ENCODE assay signal across 13 cellular contexts in the genomic region with DNA sequence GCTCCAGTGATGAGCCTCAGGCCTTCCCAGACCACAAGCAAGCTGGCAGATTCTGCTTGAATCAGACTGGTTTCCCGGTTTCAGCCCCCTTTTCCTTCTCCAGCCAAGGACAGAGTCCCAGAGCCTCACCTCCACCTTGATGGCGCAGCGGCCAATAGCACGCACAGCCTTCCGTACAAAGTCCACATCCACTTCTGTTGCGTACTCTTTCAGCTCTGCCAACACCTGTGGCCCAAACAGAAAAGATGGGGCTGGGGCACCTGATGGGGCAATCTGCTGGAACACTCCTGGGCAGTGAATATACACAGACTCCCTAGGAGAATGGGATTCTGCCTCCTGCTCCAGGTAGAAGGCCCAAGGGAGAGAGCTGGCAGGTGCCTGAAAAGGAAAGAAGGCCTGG. TPM values are rescaled to one million over a fixed set of nuclear protein-coding genes. Genes with fewer than 3 reads are reported as not detected.
DNase-seq lines count a peak whose midpoint lies in the region; ATAC-seq lines count a peak whose summit lies in the region.
"Had no signal": no experiment of that assay in that cellular context is flagged by ENCODE, and none has a peak within 500 bp of the region (broad histone marks: within the 10 kb centered on the region; RNA-seq: fewer than 3 reads in every experiment).

No MANE protein-coding gene starts in this region.

- DNase-seq in left colon, result peak in 1 of 2 donors; percentile 29
- DNase-seq in mucosa of gallbladder (ENCODE audit: low spot score), result peak; percentile 34
- no peak for DNase-seq in NCI-H345 treated with DMSO at 0.1 percent for 48 hours (lab: John Stamatoyannopoulos, UW; ENCODE audit: unreplicated experiment)
- no peak for DNase-seq in HK-2 (ENCODE audit: unreplicated experiment)
- no peak for DNase-seq in medulla oblongata (ENCODE audit: extremely low spot score)
- no peak for DNase-seq in COR-L47 (lab: John Stamatoyannopoulos, UW)
- DNase-seq: ACHN; CD4-positive, CD25-positive, alpha-beta regulatory T cell; DMS79 had no signal

- no peaks in the 10 kb centered on the region for H3K27me3 Mint-ChIP-seq in activated T-helper 17 cell treated with anti-CD3 and anti-CD28 coated beads, Interleukin-2, amount 50 U/mL, for 72 hours
- no peaks in the 10 kb centered on the region for H3K27me3 Mint-ChIP-seq in stimulated activated memory B cell treated with anti-CD40 and anti-IgM and Interleukin-4, amounts not matched to agents 10 μg/mL and 1 μg/mL and 100 μg/mL, for 72 hours
- H3K27me3 Mint-ChIP-seq: CD4-positive, CD25-positive, alpha-beta regulatory T cell had no signal

- ATAC-seq in activated T-helper 17 cell treated with anti-CD3 and anti-CD28 coated beads, Interleukin-2, amount 50 U/mL, for 72 hours (replicated peaks), result no peak
- ATAC-seq in left colon, result peak; percentile 93
- ATAC-seq in stimulated activated memory B cell treated with anti-CD40 and anti-IgM and Interleukin-4, amounts not matched to agents 10 μg/mL and 1 μg/mL and 100 μg/mL, for 72 hours, result no peak
- ATAC-seq: GM12878 had no signal

- intact Hi-C loops in left colon (cut with DNase I, micrococcal nuclease), result no loop called here

- peak overlapping the region; percentile 38 for H3K27ac Mint-ChIP-seq in activated T-helper 17 cell treated with anti-CD3 and anti-CD28 coated beads, Interleukin-2, amount 50 U/mL, for 72 hours
- peak overlapping the region; percentile 17 for H3K27ac Mint-ChIP-seq in stimulated activated memory B cell treated with anti-CD40 and anti-IgM and Interleukin-4, amounts not matched to agents 10 μg/mL and 1 μg/mL and 100 μg/mL, for 72 hours

- no peak overlapping the region for H3K4me3 Mint-ChIP-seq in activated T-helper 17 cell treated with anti-CD3 and anti-CD28 coated beads, Interleukin-2, amount 50 U/mL, for 72 hours
- H3K4me3 Mint-ChIP-seq in stimulated activated memory B cell treated with anti-CD40 and anti-IgM and Interleukin-4, amounts not matched to agents 10 μg/mL and 1 μg/mL and 100 μg/mL, for 72 hours, result no peak overlapping the region
- H3K4me3 Mint-ChIP-seq: CD4-positive, CD25-positive, alpha-beta regulatory T cell had no signal

- H3K9me3 Mint-ChIP-seq in activated T-helper 17 cell treated with anti-CD3 and anti-CD28 coated beads, Interleukin-2, amount 50 U/mL, for 72 hours, result no peaks in the 10 kb centered on the region
- no peaks in the 10 kb centered on the region for H3K9me3 Mint-ChIP-seq in stimulated activated memory B cell treated with anti-CD40 and anti-IgM and Interleukin-4, amounts not matched to agents 10 μg/mL and 1 μg/mL and 100 μg/mL, for 72 hours
- H3K9me3 Mint-ChIP-seq: CD4-positive, CD25-positive, alpha-beta regulatory T cell had no signal

- no peaks in the 10 kb centered on the region for H3K4me1 Mint-ChIP-seq in activated T-helper 17 cell treated with anti-CD3 and anti-CD28 coated beads, Interleukin-2, amount 50 U/mL, for 72 hours
- H3K4me1 Mint-ChIP-seq in stimulated activated memory B cell treated with anti-CD40 and anti-IgM and Interleukin-4, amounts not matched to agents 10 μg/mL and 1 μg/mL and 100 μg/mL, for 72 hours, result no peaks in the 10 kb centered on the region

- peaks cover 99% of the 10 kb centered on the region for H3K36me3 Mint-ChIP-seq in activated T-helper 17 cell treated with anti-CD3 and anti-CD28 coated beads, Interleukin-2, amount 50 U/mL, for 72 hours (ENCODE audit: low read depth)
- H3K36me3 Mint-ChIP-seq in stimulated activated memory B cell treated with anti-CD40 and anti-IgM and Interleukin-4, amounts not matched to agents 10 μg/mL and 1 μg/mL and 100 μg/mL, for 72 hours, result peaks cover 78% of the 10 kb centered on the region

RNA-seq across cellular contexts. Expression of gene RASL10A, which starts 35.5 kb away (rescaled TPM):
- total RNA-seq in activated T-helper 17 cell treated with anti-CD3 and anti-CD28 coated beads, Interleukin-2, amount 50 U/mL, for 72 hours, result under 1 TPM; 0.58 to 0.61 TPM
- total RNA-seq in left colon (1 to 10 TPM; 1.1 to 1.7 TPM), mucosa of gallbladder (1.7 TPM)
- total RNA-seq: A172; CD4-positive, CD25-positive, alpha-beta regulatory T cell had no signal

RNA-seq across cellular contexts. Expression of gene AP1B1, which starts 37.3 kb away (rescaled TPM):
- total RNA-seq in activated T-helper 17 cell treated with anti-CD3 and anti-CD28 coated beads, Interleukin-2, amount 50 U/mL, for 72 hours, result 10 to 100 TPM; 33.8 to 83.7 TPM
- total RNA-seq in left colon (100 to 1,000 TPM in 1 of 2 donors, 10 to 100 TPM in 1; 96.3 to 100 TPM), mucosa of gallbladder (88.6 TPM)

RNA-seq across cellular contexts. Expression of gene GAS2L1, which starts 44.6 kb away (rescaled TPM):
- total RNA-seq in activated T-helper 17 cell treated with anti-CD3 and anti-CD28 coated beads, Interleukin-2, amount 50 U/mL, for 72 hours, result 1 to 10 TPM; 1.9 to 2.9 TPM
- total RNA-seq in left colon (10 to 100 TPM; 19.7 to 32.3 TPM), mucosa of gallbladder (24.6 TPM)
